In the genomic region with DNA sequence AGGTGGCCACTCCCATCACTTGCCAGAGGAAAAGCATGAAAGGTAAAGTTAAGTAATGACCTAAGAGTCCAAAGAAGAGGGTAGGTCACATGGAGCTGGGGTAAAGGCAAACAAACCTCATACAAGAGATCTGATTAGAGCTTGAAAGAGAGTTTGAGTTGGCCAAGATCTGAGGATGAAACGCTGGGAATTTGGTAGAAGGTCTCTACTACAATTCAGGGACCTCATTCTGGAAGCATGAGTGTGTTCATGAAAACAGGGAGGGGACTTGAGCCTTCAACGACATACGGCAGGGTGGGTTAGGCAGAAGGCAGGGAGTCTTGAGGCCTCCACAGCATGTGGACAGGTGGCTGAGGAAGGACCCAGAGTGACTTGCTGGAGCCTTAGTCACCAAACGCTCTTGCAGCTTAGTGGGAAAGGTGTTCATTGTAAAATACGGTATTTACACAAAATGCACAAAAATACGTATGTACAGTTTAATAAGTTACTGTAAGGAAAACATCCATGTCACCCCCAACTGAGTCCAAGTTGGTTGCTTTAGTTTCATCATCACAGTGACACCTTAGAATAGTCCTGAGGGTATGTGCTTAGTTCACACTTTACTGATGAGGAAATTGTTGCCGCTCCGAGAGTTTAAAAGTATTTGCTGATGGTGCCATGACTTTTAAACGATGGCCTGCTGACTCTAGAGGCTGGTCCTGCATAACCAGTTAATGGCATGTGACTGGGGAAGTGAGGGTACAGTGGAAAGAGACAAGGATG, we compare ENCODE assay signal across 17 cellular contexts. TPM values are rescaled to one million over a fixed set of nuclear protein-coding genes. Genes with fewer than 3 reads are reported as not detected.
A peak's percentile ranks its signal among the peaks of the same experiment; 100 is the strongest.
DNase-seq lines count a peak whose midpoint lies in the region; ATAC-seq and TF ChIP-seq lines count a peak whose summit lies in the region.
"Had no signal": no experiment of that assay in that cellular context is flagged by ENCODE, and none has a peak within 500 bp of the region (broad histone marks: within the 10 kb centered on the region; RNA-seq: fewer than 3 reads in every experiment).

No MANE protein-coding gene starts in this region.

- intact Hi-C loops in PC-9 (cut with micrococcal nuclease; ENCODE audit: unreplicated experiment), result loop anchor here (10.0 kb wide), 2 partner anchors 354 to 496 kb away; partner anchors contain the start of gene ING5

- H3K36me3 Mint-ChIP-seq in osteocyte (ENCODE audit: unreplicated experiment), result peaks cover 47% of the 10 kb centered on the region

- no peak for ATAC-seq in gastroesophageal sphincter
- ATAC-seq in HG03439 (IDR thresholded peaks at IDR 0.05; ENCODE audit: unreplicated experiment), result no peak
- ATAC-seq: heart left ventricle, Panc1 had no signal

- H3K27me3 Mint-ChIP-seq in osteocyte (ENCODE audit: unreplicated experiment), result no peaks in the 10 kb centered on the region

- no peak for TF ChIP-seq EP300 in gastroesophageal sphincter (IDR thresholded peaks at IDR 0.05)

- no peak overlapping the region for H3K4me3 ChIP-seq in SK-N-MC
- H3K4me3 ChIP-seq in hepatocyte, result no peak overlapping the region
- no peak overlapping the region for H3K4me3 ChIP-seq in gastroesophageal sphincter
- no peak overlapping the region for H3K4me3 ChIP-seq in PC-9
- H3K4me3 ChIP-seq: adrenal gland, heart left ventricle, MG63, prostate gland, tibial artery had no signal

- H3K4me3 Mint-ChIP-seq in osteocyte (ENCODE audit: unreplicated experiment), result no peak overlapping the region

- peaks cover 11% of the 10 kb centered on the region for H3K4me1 ChIP-seq in hepatocyte (ENCODE audit: insufficient read depth)
- peaks cover 0 to 8% (median 3%) of the 10 kb centered on the region in 3 donors for H3K4me1 ChIP-seq in gastroesophageal sphincter
- peaks cover 24% of the 10 kb centered on the region for H3K4me1 ChIP-seq in PC-9 (replicated peaks; ENCODE audit: insufficient read depth)

- CTCF ChIA-PET in PC-9 (lab: Charles Lee), result interaction anchor here (0.6 kb wide), 1 partner anchor 500 kb away, joined by 4 read pairs; no protein-coding TSS in a partner anchor

- H4K20me1 ChIP-seq in hepatocyte (ENCODE audit: insufficient read depth, poor library complexity, severe bottlenecking) (no peaks in the 10 kb centered on the region), PC-9 (ENCODE audit: insufficient read depth) (peaks cover 20% of the 10 kb centered on the region; the same call in 1 of the 2 replicates)

- H3K27ac Mint-ChIP-seq in osteocyte (ENCODE audit: unreplicated experiment), result peak overlapping the region; percentile 23

- BruUV-seq in PC-9 (replicated peaks; lab: Mats Ljungman, UMichigan), result no TSS peak

- no peak for TF ChIP-seq CTCF in C4-2B (conservative IDR thresholded peaks at IDR 0.05)
- TF ChIP-seq CTCF in hepatocyte (IDR thresholded peaks at IDR 0.05; ENCODE audit: poor library complexity), result no peak
- TF ChIP-seq CTCF in osteocyte (IDR thresholded peaks at IDR 0.05), result no peak
- no peak for TF ChIP-seq CTCF in gastroesophageal sphincter (IDR thresholded peaks at IDR 0.05)
- TF ChIP-seq CTCF in PC-9 (conservative IDR thresholded peaks at IDR 0.05), result no peak

- H3F3A ChIP-seq in PC-9 (ENCODE audit: insufficient read depth, low read depth), result peaks cover 62% of the 10 kb centered on the region

- H3K4me2 ChIP-seq in hepatocyte (peak overlapping the region; percentile 11), PC-9 (no peak overlapping the region)

- H3K36me3 ChIP-seq in SK-N-MC (ENCODE audit: insufficient read depth, low read length) (peaks cover 86% of the 10 kb centered on the region), hepatocyte (replicated peaks; ENCODE audit: insufficient read depth, low read depth) (peaks cover 4% of the 10 kb centered on the region), gastroesophageal sphincter (peaks cover 0 to 87% of the 10 kb centered on the region in 2 donors), PC-9 (ENCODE audit: low read depth) (peaks cover 47% of the 10 kb centered on the region)

- peaks cover 21% of the 10 kb centered on the region for H3K4me1 Mint-ChIP-seq in osteocyte (ENCODE audit: unreplicated experiment)

- H2AFZ ChIP-seq in hepatocyte (no peak overlapping the region), PC-9 (no peak overlapping the region)

- H3K9me3 ChIP-seq in SK-N-MC (ENCODE audit: low read depth, low read length) (no peaks in the 10 kb centered on the region), hepatocyte (ENCODE audit: low read depth) (no peaks in the 10 kb centered on the region), gastroesophageal sphincter (no peaks in the 10 kb centered on the region), PC-9 (ENCODE audit: insufficient read depth, low read depth) (no peaks in the 10 kb centered on the region)
- H3K9me3 ChIP-seq: adrenal gland, heart left ventricle, MG63, prostate gland, tibial artery had no signal

- WGBS in hepatocyte (ENCODE audit: low lambda C conversion rate, missing lambda C conversion rate), result 66% methylated on average over 9 of the region's 9 CpGs
- 78 to 84% methylated on average over 7 to 9 of the region's 9 CpGs for WGBS in gastroesophageal sphincter (ENCODE audit: low coverage in 1 of 2), 2 donors

- TF ChIP-seq POLR2A in gastroesophageal sphincter (IDR thresholded peaks at IDR 0.05), result no peak

- POLR2A ChIA-PET in PC-9 (lab: Charles Lee; ENCODE audit: unreplicated experiment), result interaction anchor here (0.6 kb wide), 1 partner anchor 36 kb away, joined by 3 read pairs; the partner anchor contains the start of genes HDLBP and SEPTIN2

- peaks cover 11% of the 10 kb centered on the region for H3K79me2 ChIP-seq in hepatocyte
- H3K79me2 ChIP-seq in PC-9 (ENCODE audit: low read depth), result no peaks in the 10 kb centered on the region

- DNase-seq in SK-N-MC (ENCODE audit: low read depth, low spot score) (no peak), hepatocyte (ENCODE audit: low spot score) (peak; percentile 45), osteocyte (ENCODE audit: extremely low spot score, unreplicated experiment) (no peak), PC-9 (no peak), Kasumi-1 (lab: John Stamatoyannopoulos, UW) (no peak)
- DNase-seq: activated CD8-positive, alpha-beta memory T cell treated with anti-CD3 and anti-CD28 coated beads, Interleukin-2, amount 50 U/mL, for 48 hours; adrenal gland; heart left ventricle; MG63; NCI-H2029 treated with DMSO at 0.1 percent for 48 hours; NCI-H526 treated with DMSO at 0.1 percent for 48 hours; tibial artery had no signal

- no peaks in the 10 kb centered on the region for H3K27me3 ChIP-seq in hepatocyte
- H3K27me3 ChIP-seq in gastroesophageal sphincter, result no peaks in the 10 kb centered on the region
- H3K27me3 ChIP-seq in PC-9 (ENCODE audit: insufficient read depth, low read depth), result no peaks in the 10 kb centered on the region
- H3K27me3 ChIP-seq: adrenal gland, heart left ventricle, MG63, tibial artery had no signal

- H3K9me2 ChIP-seq in hepatocyte (replicated peaks; ENCODE audit: insufficient read depth) (no peaks in the 10 kb centered on the region), PC-9 (ENCODE audit: insufficient read depth) (no peaks in the 10 kb centered on the region)

- no peaks in the 10 kb centered on the region for H3K9me3 Mint-ChIP-seq in osteocyte (ENCODE audit: unreplicated experiment)

- peak overlapping the region; percentile 51 for H3K27ac ChIP-seq in C4-2B
- no peak overlapping the region for H3K27ac ChIP-seq in SK-N-MC
- H3K27ac ChIP-seq in hepatocyte, result peak overlapping the region; percentile 84
- no peak overlapping the region for H3K27ac ChIP-seq in gastroesophageal sphincter
- H3K27ac ChIP-seq in PC-9, result no peak overlapping the region
- H3K27ac ChIP-seq: adrenal gland, heart left ventricle, prostate gland, tibial artery had no signal

- peak overlapping the region; percentile 38 for H3K9ac ChIP-seq in SK-N-MC (ENCODE audit: insufficient read length)

RNA-seq across cellular contexts. Expression of gene FARP2, which starts 5.0 kb away (rescaled TPM):
- total RNA-seq in hepatocyte (29.1 and 29.3 TPM in 2 replicates), osteocyte (54.5 and 70.1 TPM in 2 replicates), gastroesophageal sphincter (10 to 100 TPM; 27.6 to 44.0 (median 35.9) TPM), PC-9 (2021) (81.5 and 89.1 TPM in 2 replicates)
- polyA plus RNA-seq in hepatocyte, result 28.4 and 29.6 TPM in 2 replicates

RNA-seq across cellular contexts. Expression of gene SEPTIN2, which starts 35.3 kb away (rescaled TPM):
- total RNA-seq in hepatocyte (373 and 388 TPM in 2 replicates), osteocyte (547 and 557 TPM in 2 replicates), gastroesophageal sphincter (100 to 1,000 TPM; 317 to 360 (median 330) TPM), PC-9 (2021) (431 and 500 TPM in 2 replicates)
- polyA plus RNA-seq in hepatocyte, result 314 and 315 TPM in 2 replicates

RNA-seq across cellular contexts. Expression of gene HDLBP, which starts 35.6 kb away (rescaled TPM):
- total RNA-seq in hepatocyte (393 and 437 TPM in 2 replicates), osteocyte (839 and 856 TPM in 2 replicates), gastroesophageal sphincter (100 to 1,000 TPM; 279 to 367 (median 295) TPM), PC-9 (2021) (715 and 908 TPM in 2 replicates)
- 389 and 394 TPM in 2 replicates for polyA plus RNA-seq in hepatocyte

Comparison
In these comparisons a context has a peak if more than half of its experiments do, and no peak if none do; other contexts are left out.
1. H3K27ac ChIP-seq: peak in C4-2B (single experiment) and hepatocyte (single experiment); none in SK-N-MC (single experiment), gastroesophageal sphincter (0 of 4) and PC-9 (single experiment).